In the genomic region with DNA sequence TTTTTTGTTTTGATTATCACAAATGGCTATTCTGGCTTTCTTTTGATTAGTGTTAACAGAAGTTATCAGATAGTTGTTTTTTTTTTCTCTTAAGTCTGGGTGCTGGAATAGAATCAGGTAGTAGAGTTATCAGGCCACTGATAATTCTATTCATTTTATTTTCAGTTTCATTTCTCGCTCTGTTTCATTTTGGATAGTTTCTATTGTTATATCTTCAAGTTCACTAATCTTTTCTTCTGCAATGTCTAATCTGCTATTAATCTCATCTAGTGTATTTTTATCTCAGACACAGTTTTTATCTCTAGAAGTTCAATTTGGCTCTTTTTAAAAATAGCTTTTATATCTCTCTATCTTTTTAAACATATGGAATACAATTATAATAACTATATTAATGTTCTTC, we compare ENCODE assay signal across 11 cellular contexts.
"Had no signal": no experiment of that assay in that cellular context is flagged by ENCODE, and none has a peak within 500 bp of the region (broad histone marks: within the 10 kb centered on the region; RNA-seq: fewer than 3 reads in every experiment).

No MANE protein-coding gene starts in this region.

- H3K4me3 ChIP-seq: GM23248, GM23338, HAP-1 had no signal

- H3K27ac ChIP-seq: GM23248 had no signal

- ATAC-seq: GM23338, HCT116 had no signal

- H3K4me1 Mint-ChIP-seq: GM23338 had no signal

- H3K36me3 ChIP-seq: HAP-1 had no signal

- FAIRE-seq: H1, H54 had no signal

- H3K9ac ChIP-seq: GM23248 had no signal

- H3K27ac Mint-ChIP-seq: GM23338, H9, HFFc6 had no signal

- H2AFZ ChIP-seq: GM23248, GM23338 had no signal

- H3K9me3 ChIP-seq: HAP-1 had no signal

- H3K4me2 ChIP-seq: GM23338 had no signal

- H3K9me3 Mint-ChIP-seq: HFFc6 had no signal

- H3K4me1 ChIP-seq: HAP-1 had no signal

- DNase-seq: GM23248, GOT3, H7, H9, HCEC 1CT, HFFc6 had no signal

- H3K4me3 Mint-ChIP-seq: GM23338, H9, HFFc6 had no signal
